ENCODE assay signal across 9 cellular contexts in genomic region chr12:42213023-42213422, GRCh38. TPM values are rescaled to one million over a fixed set of nuclear protein-coding genes. Genes with fewer than 3 reads are reported as not detected.
DNase-seq lines count a peak whose midpoint lies in the region; ATAC-seq and TF ChIP-seq lines count a peak whose summit lies in the region.
"Had no signal": no experiment of that assay in that cellular context is flagged by ENCODE, and none has a peak within 500 bp of the region (broad histone marks: within the 10 kb centered on the region; RNA-seq: fewer than 3 reads in every experiment).

No MANE protein-coding gene starts in this region.

- H3K27ac ChIP-seq in A673 (ENCODE audit: low read depth, low read length, poor library complexity, severe bottlenecking) (no peak overlapping the region), sigmoid colon (no peak overlapping the region)

- no peak overlapping the region for H3K4me3 ChIP-seq in A673 (ENCODE audit: low read depth, low read length, poor library complexity, severe bottlenecking)
- H3K4me3 ChIP-seq in sigmoid colon: no peak overlapping the region

- intact Hi-C loops in A673 (cut with micrococcal nuclease; ENCODE audit: unreplicated experiment) (no loop called here), sigmoid colon (cut with DNase I) (no loop called here)

- H3K27me3 ChIP-seq in A673 (replicated peaks; ENCODE audit: insufficient read depth, low read depth, low read length, poor library complexity): no peaks in the 10 kb centered on the region
- no peaks in the 10 kb centered on the region for H3K27me3 ChIP-seq in sigmoid colon

- CTCF ChIA-PET in A673 (lab: Charles Lee): no interaction called here

- ATAC-seq in GM21528 (IDR thresholded peaks at IDR 0.05; ENCODE audit: low FRiP score, unreplicated experiment): no peak

- H3K36me3 ChIP-seq in A673 (ENCODE audit: insufficient read depth, low read length, poor library complexity, severe bottlenecking): no peaks in the 10 kb centered on the region
- H3K36me3 ChIP-seq in sigmoid colon: peaks cover 0 to 19% (median 0%) of the 10 kb centered on the region in 4 donors

- 26 to 65% methylated on average over 2 of the region's 2 CpGs for WGBS in sigmoid colon, 2 donors

- no peak for TF ChIP-seq EP300 in sigmoid colon (IDR thresholded peaks at IDR 0.05)

- TF ChIP-seq CTCF in A673 (conservative IDR thresholded peaks at IDR 0.05; ENCODE audit: low read depth, low read length) (no peak), sigmoid colon (IDR thresholded peaks at IDR 0.05) (no peak)

- POLR2A ChIA-PET in A673 (lab: Charles Lee; ENCODE audit: low non-redundant PET): no interaction called here

- no peaks in the 10 kb centered on the region for H3K9me3 ChIP-seq in A673 (ENCODE audit: low read depth, low read length, poor library complexity, severe bottlenecking)
- H3K9me3 ChIP-seq in sigmoid colon: no peaks in the 10 kb centered on the region

- H3K4me1 ChIP-seq in A673 (ENCODE audit: insufficient read depth, low read length, poor library complexity, severe bottlenecking) (peaks cover 5% of the 10 kb centered on the region), sigmoid colon (peaks cover 0 to 35% (median 9%) of the 10 kb centered on the region in 4 donors)

- DNase-seq in EL (peak; percentile 70), NCI-H128 (lab: John Stamatoyannopoulos, UW; ENCODE audit: unreplicated experiment) (peak; percentile 33), RPMI8226 (peak; percentile 88), iris pigment epithelial cell (ENCODE audit: low read depth) (peak; percentile 59), A673 (ENCODE audit: low spot score) (no peak), sigmoid colon (no peak)
- DNase-seq in stimulated activated CD4-positive, alpha-beta T cell treated with anti-CD3 and anti-CD28 coated beads, Interleukin-4, amount 100 ng/mL, for 1 hour: no peak
- DNase-seq: NCI-H1436 had no signal

- TF ChIP-seq POLR2A in sigmoid colon (IDR thresholded peaks at IDR 0.05): no peak

- BruUV-seq in A673 (replicated peaks; lab: Mats Ljungman, UMichigan): no TSS peak

RNA-seq across cellular contexts. Expression of gene YAF2, which starts 25.0 kb away (rescaled TPM):
- total RNA-seq in A673 (2021) (28.7 and 32.9 TPM in 2 replicates), sigmoid colon (10 to 100 TPM; 29.6 to 52.8 (median 43.1) TPM)
- polyA plus RNA-seq in sigmoid colon: 10 to 100 TPM in 2 of 3 donors, 1 to 10 TPM in 1; 8.6 to 12.6 (median 12.5) TPM

Comparison
In these comparisons a context has a peak if more than half of its experiments do, and no peak if none do; other contexts are left out.
1. DNase-seq: peak in EL (single experiment), NCI-H128 (single experiment), RPMI8226 (single experiment) and iris pigment epithelial cell (single experiment); none in A673 (single experiment), stimulated activated CD4-positive, alpha-beta T cell treated with anti-CD3 and anti-CD28 coated beads, Interleukin-4, amount 100 ng/mL, for 1 hour (single experiment) and sigmoid colon (single experiment).